1 cellular context compared by ENCODE assay signal in genomic region chr6:13913226-13914001, GRCh38.
A peak's percentile ranks its signal among the peaks of the same experiment; 100 is the strongest.
TF ChIP-seq lines count a peak whose summit lies in the region.

No MANE protein-coding gene starts in this region.

TF ChIP-seq in K562, 482 proteins besides CTCF, POLR2A, EP300 and RAD21 (continued from another document):
- no peak for TF ChIP-seq ATF2 (CRISPR knock-in tag; IDR thresholded peaks at IDR 0.05)
- TF ChIP-seq MAZ (CRISPR knock-in tag; conservative IDR thresholded peaks at IDR 0.05 in 1 of 2, IDR thresholded peaks at IDR 0.05 in 1 of 2), result 0 out of 4 replicates have a peak, but pooled peaks of 1 of the 2 experiments have one; percentile 4
- peak; percentile 59 for TF ChIP-seq USF1 (CRISPR knock-in tag; IDR thresholded peaks at IDR 0.05)
- TF ChIP-seq FOSL1 (tag; conservative IDR thresholded peaks at IDR 0.05), result peak; percentile 83
- 0 out of 2 replicates have a peak, but pooled peaks have one; percentile 17 for TF ChIP-seq SMARCC2 (IDR thresholded peaks at IDR 0.05; ENCODE audit: low read depth)
- no peak for TF ChIP-seq KLF16 (IDR thresholded peaks at IDR 0.05)
- 0 out of 4 replicates have a peak, but pooled peaks of 1 of the 2 experiments have one; percentile 5 for TF ChIP-seq MNT (conservative IDR thresholded peaks at IDR 0.05)
- TF ChIP-seq ATF1 (CRISPR knock-in tag; IDR thresholded peaks at IDR 0.05), result no peak
- peak; percentile 52 for TF ChIP-seq ATF1 (tag; IDR thresholded peaks at IDR 0.05)
- TF ChIP-seq ZNF75A (CRISPR knock-in tag; IDR thresholded peaks at IDR 0.05), result peak; percentile 49; the same call in 1 of the 2 replicates
- peak; percentile 54 for TF ChIP-seq NFYB (IDR thresholded peaks at IDR 0.05; ENCODE audit: extremely low read depth, insufficient read length)
- TF ChIP-seq NONO (IDR thresholded peaks at IDR 0.05; ENCODE audit: low read depth in 2 of 2, low read length in 1 of 2), result 0 out of 4 replicates have a peak, but pooled peaks of 1 of the 2 experiments have one; percentile 46
